8 cellular contexts compared by ENCODE assay signal in the genomic region with DNA sequence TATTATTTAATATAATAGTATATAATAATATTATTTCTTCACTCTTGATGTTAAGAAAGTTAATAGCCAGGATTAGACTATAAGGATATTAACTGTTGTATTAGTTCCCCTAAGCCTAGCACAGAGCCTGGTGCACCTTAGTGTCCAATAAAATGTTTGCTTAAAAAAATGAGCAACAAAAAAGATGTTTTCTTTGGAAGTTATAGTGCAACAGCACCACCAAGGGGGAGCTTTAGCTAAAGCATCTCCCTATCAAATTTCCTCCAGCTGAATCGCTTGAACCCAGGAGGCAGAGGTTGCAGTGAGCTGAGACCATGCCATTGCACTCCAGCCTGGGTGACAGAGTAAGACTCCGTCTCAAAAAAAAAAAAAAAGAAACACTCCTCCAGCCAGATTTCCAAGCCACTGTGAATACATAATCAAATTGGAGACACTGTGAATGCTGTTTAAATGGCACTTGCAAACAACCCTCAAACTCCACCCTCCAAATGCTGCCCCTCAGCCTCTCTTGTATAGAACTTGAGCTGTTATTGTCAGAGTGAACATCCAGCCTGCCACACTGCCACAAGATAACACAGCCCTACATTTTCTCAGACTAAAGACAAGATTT.
A peak's percentile ranks its signal among the peaks of the same experiment; 100 is the strongest.
DNase-seq lines count a peak whose midpoint lies in the region; ATAC-seq lines count a peak whose summit lies in the region.

No MANE protein-coding gene starts in this region.

- CTCF ChIA-PET in activated CD4-positive, alpha-beta T cell treated with anti-CD3 and anti-CD28 coated beads for 36 hours (lab: Charles Lee): interaction anchor here (0.6 to 2.4 kb wide), 11 partner anchors 9 to 868 kb away, joined by 3 to 8 read pairs (median 4); no protein-coding TSS in a partner anchor

- intact Hi-C loops in activated CD4-positive, alpha-beta T cell treated with anti-CD3 and anti-CD28 coated beads for 36 hours (cut with DNase I, micrococcal nuclease): loop anchor here (1.0 to 10.0 kb wide), 4 partner anchors 214 to 562 kb away; no protein-coding TSS in a partner anchor
- intact Hi-C loops in left cardiac atrium (cut with DNase I): loop anchor here in 1 of 2 donors (10.0 kb wide), 1 partner anchor 564 kb away; no protein-coding TSS in a partner anchor

- H3K4me1 Mint-ChIP-seq in activated CD4-positive, alpha-beta T cell treated with anti-CD3 and anti-CD28 coated beads for 36 hours: no peaks in the 10 kb centered on the region

- no peaks in the 10 kb centered on the region for H3K27me3 Mint-ChIP-seq in activated CD4-positive, alpha-beta T cell treated with anti-CD3 and anti-CD28 coated beads for 36 hours

- POLR2A ChIA-PET in activated CD4-positive, alpha-beta T cell treated with anti-CD3 and anti-CD28 coated beads for 36 hours (lab: Charles Lee): no interaction called here

- ATAC-seq in activated CD4-positive, alpha-beta T cell treated with anti-CD3 and anti-CD28 coated beads for 36 hours: no peak
- ATAC-seq in left cardiac atrium (no peak), GM18498 (IDR thresholded peaks at IDR 0.05; ENCODE audit: unreplicated experiment) (no peak)

- DNase-seq in activated CD4-positive, alpha-beta T cell treated with anti-CD3 and anti-CD28 coated beads for 36 hours: peak; percentile 17
- no peak for DNase-seq in activated CD4-positive, alpha-beta T cell treated with anti-CD3 and anti-CD28 coated beads, Interleukin-2, amount 50 U/mL, for 48 hours
- DNase-seq in NCI-H2107 treated with DMSO at 0.1 percent for 48 hours (lab: John Stamatoyannopoulos, UW; ENCODE audit: unreplicated experiment): peak; percentile 22
- DNase-seq in dermis microvascular lymphatic vessel endothelial cell (ENCODE audit: low read depth in 2 of 2): peak; percentile 20 to 51
- DNase-seq in pons (ENCODE audit: low spot score): peak; percentile 71
- no peak for DNase-seq in activated effector memory CD4-positive, alpha-beta T cell treated with Interleukin-2 at 50 U/mL for 16 hours
- no peak for DNase-seq in left cardiac atrium

- no peak overlapping the region for H3K27ac Mint-ChIP-seq in activated CD4-positive, alpha-beta T cell treated with anti-CD3 and anti-CD28 coated beads for 36 hours

- no peaks in the 10 kb centered on the region for H3K9me3 Mint-ChIP-seq in activated CD4-positive, alpha-beta T cell treated with anti-CD3 and anti-CD28 coated beads for 36 hours (ENCODE audit: low read depth)

- peaks cover 21% of the 10 kb centered on the region for H3K36me3 Mint-ChIP-seq in activated CD4-positive, alpha-beta T cell treated with anti-CD3 and anti-CD28 coated beads for 36 hours (ENCODE audit: low read depth)

- no peak overlapping the region for H3K4me3 Mint-ChIP-seq in activated CD4-positive, alpha-beta T cell treated with anti-CD3 and anti-CD28 coated beads for 36 hours

Comparison
In these comparisons a context has a peak if more than half of its experiments do, and no peak if none do; other contexts are left out.
1. DNase-seq: peak in activated CD4-positive, alpha-beta T cell treated with anti-CD3 and anti-CD28 coated beads for 36 hours (single experiment), NCI-H2107 treated with DMSO at 0.1 percent for 48 hours (single experiment), dermis microvascular lymphatic vessel endothelial cell (2 of 2) and pons (single experiment); none in activated CD4-positive, alpha-beta T cell treated with anti-CD3 and anti-CD28 coated beads, Interleukin-2, amount 50 U/mL, for 48 hours (0 of 2), activated effector memory CD4-positive, alpha-beta T cell treated with Interleukin-2 at 50 U/mL for 16 hours (single experiment) and left cardiac atrium (single experiment).